10 cellular contexts compared by ENCODE assay signal in the genomic region with DNA sequence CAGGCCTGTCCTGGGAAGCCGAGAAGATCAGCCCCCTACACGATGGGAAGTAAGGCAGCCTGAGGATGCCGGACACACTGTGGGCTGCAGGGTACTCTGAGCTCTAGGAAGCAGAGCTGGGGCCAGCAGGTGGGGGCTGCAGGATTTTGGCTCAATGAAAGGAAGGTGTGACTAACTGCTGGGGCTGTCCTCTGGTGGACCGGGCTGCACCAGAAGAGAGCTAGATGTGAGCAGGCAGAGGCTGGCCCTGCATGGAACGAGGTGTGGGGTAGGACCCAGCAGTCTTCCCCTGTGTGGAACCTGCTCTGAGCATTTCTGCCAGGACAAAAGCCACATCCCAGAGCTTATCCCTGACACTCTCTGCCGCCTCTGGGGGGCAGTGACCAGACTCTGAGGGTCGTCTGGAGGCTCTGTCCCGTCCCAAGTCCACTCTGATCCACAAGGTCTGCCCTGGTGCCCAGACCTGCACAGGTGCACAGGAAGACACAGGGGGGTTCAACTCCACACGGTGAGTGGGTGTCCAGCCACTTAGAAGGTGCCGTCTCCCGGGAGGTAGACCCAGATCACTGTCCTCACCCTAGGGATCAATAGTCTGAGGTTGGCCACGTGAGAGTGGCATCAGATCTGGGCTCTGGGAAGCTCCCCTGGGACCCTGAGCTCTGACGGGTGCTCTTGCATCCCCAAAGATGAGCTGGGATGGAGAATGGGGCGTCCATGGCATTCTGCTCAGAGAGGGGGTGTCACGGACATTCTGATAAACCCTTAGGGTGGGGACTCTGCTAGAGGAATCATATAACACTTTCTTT.
"Had no signal": no experiment of that assay in that cellular context is flagged by ENCODE, and none has a peak within 500 bp of the region (broad histone marks: within the 10 kb centered on the region; RNA-seq: fewer than 3 reads in every experiment).

No MANE protein-coding gene starts in this region.

- H3K4me1 ChIP-seq: parathyroid adenoma had no signal

- ATAC-seq: activated CD4-positive, alpha-beta T cell treated with anti-CD3 and anti-CD28 coated beads for 36 hours; body of pancreas; Right ventricle myocardium inferior; stimulated activated naive B cell treated with anti-CD40 and anti-IgM and Interleukin-4, amounts not matched to agents 10 μg/mL and 1 μg/mL and 100 μg/mL, for 72 hours had no signal

- H3K27me3 ChIP-seq: body of pancreas had no signal

- H3K9me3 ChIP-seq: body of pancreas had no signal

- H3K4me2 ChIP-seq: smooth muscle cell had no signal

- H3K4me3 ChIP-seq: body of pancreas, smooth muscle cell had no signal

- H3K79me2 ChIP-seq: parathyroid adenoma had no signal

- H2AFZ ChIP-seq: parathyroid adenoma had no signal

- DNase-seq: activated CD4-positive, alpha-beta memory T cell treated with anti-CD3 and anti-CD28 coated beads, Interleukin-2, amount 10 ng/mL, durations not matched to agents 7 days and 5 days; activated CD4-positive, alpha-beta T cell treated with anti-CD3 and anti-CD28 coated beads for 36 hours; activated naive CD4-positive, alpha-beta T cell treated with Interleukin-2 at 50 U/mL for 16 hours; body of pancreas; cerebellar nuclear complex; retina; stimulated activated naive B cell treated with anti-CD40 and anti-IgM and Interleukin-4, amounts not matched to agents 10 μg/mL and 1 μg/mL and 100 μg/mL, for 72 hours had no signal

- H3K27ac ChIP-seq: body of pancreas, parathyroid adenoma had no signal

- H3K9ac ChIP-seq: parathyroid adenoma had no signal
